Comparison of ENCODE assay signal across 8 cellular contexts in the genomic region with DNA sequence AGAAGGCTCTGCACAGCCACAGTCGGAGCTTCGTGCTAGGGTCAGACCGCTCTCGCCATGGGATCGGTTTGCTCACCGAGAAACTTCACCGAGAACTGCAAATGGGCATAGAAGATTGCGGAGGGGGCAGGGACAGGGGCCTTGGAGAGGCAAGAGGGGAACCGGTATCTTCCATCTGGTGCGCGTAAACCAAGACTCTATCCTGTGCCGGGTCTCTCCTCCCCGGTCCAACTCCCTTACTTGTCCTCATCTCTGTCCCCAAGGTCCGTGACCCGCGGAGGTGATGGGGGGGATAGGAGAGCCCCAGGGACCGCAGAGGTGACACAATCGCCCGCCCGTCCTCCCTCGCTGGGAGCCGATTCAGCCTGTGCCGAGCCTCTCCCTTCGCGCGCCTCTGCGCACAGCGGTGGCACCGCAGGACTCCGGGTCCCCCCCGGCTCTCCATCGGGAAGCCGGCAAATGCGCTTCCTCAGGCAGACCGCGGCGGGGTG. TPM values are rescaled to one million over a fixed set of nuclear protein-coding genes. Genes with fewer than 3 reads are reported as not detected.
DNase-seq lines count a peak whose midpoint lies in the region; ATAC-seq and TF ChIP-seq lines count a peak whose summit lies in the region.

No MANE protein-coding gene starts in this region.

- H3K9ac ChIP-seq in SK-N-SH (peak overlapping the region; percentile 52), SK-N-MC (ENCODE audit: insufficient read length) (peak overlapping the region; percentile 73)

- H3K4me3 ChIP-seq in SK-N-SH (ENCODE audit: low read depth in 2 of 2, low read length in 1 of 2) (peak overlapping the region; percentile 80 to 82), SK-N-MC (peak overlapping the region; percentile 97)
- no peak overlapping the region for H3K4me3 ChIP-seq in naive thymus-derived CD4-positive, alpha-beta T cell (ENCODE audit: low read length)

- peaks cover 13 to 25% (median 18%) of the 10 kb centered on the region in 7 donors for H3K4me1 Mint-ChIP-seq in naive thymus-derived CD4-positive, alpha-beta T cell

- no peak for TF ChIP-seq EP300 in SK-N-SH (IDR thresholded peaks at IDR 0.05; ENCODE audit: borderline replicate concordance in 1 of 2, low read depth in 1 of 2, low read length in 1 of 2)

- no peak; the same call in 2 of the 3 replicates for ATAC-seq in SK-N-SH treated with all-trans-retinoic acid at 6 μM for 48 hours
- peak; percentile 34 for ATAC-seq in esophagus mucosa
- ATAC-seq in naive thymus-derived CD4-positive, alpha-beta T cell = no peak
- no peak for ATAC-seq in HG02610 (IDR thresholded peaks at IDR 0.05; ENCODE audit: unreplicated experiment)
- ATAC-seq in GM19397 (IDR thresholded peaks at IDR 0.05; ENCODE audit: unreplicated experiment) = no peak

- H3K36me3 ChIP-seq in SK-N-SH (replicated peaks in 1 of 2; ENCODE audit: control insufficient read depth in 1 of 2, insufficient read depth in 2 of 2, low read length in 1 of 2) (peaks cover 0 to 4% of the 10 kb centered on the region in 2 experiments), SK-N-MC (ENCODE audit: insufficient read depth, low read length) (peaks cover 4% of the 10 kb centered on the region; the same call in 1 of the 2 replicates)
- no peaks in the 10 kb centered on the region for H3K36me3 ChIP-seq in naive thymus-derived CD4-positive, alpha-beta T cell (ENCODE audit: control insufficient read depth in 2 of 3, insufficient read depth in 3 of 3, low read length in 3 of 3)

- H3K27me3 Mint-ChIP-seq in naive thymus-derived CD4-positive, alpha-beta T cell = peaks cover 38 to 82% (median 52%) of the 10 kb centered on the region in 5 donors

- H3K79me2 ChIP-seq in SK-N-SH (ENCODE audit: insufficient read depth) = peaks cover 54% of the 10 kb centered on the region

- peaks cover 0 to 5% (median 0%) of the 10 kb centered on the region in 11 donors for H3K9me3 Mint-ChIP-seq in naive thymus-derived CD4-positive, alpha-beta T cell

- no peaks in the 10 kb centered on the region for H3K36me3 Mint-ChIP-seq in naive thymus-derived CD4-positive, alpha-beta T cell

- no peak overlapping the region for H2AFZ ChIP-seq in SK-N-SH (ENCODE audit: low read depth)

- intact Hi-C loops in naive thymus-derived CD4-positive, alpha-beta T cell (cut with micrococcal nuclease) = no loop called here

- no peak overlapping the region for H3K27ac Mint-ChIP-seq in naive thymus-derived CD4-positive, alpha-beta T cell

- H3F3A ChIP-seq in SK-N-SH (replicated peaks; ENCODE audit: insufficient read depth) = peaks cover 30% of the 10 kb centered on the region

- no peak for TF ChIP-seq RAD21 in SK-N-SH (IDR thresholded peaks at IDR 0.05; ENCODE audit: low read length)

- TF ChIP-seq CTCF in SK-N-SH (IDR thresholded peaks at IDR 0.05) = no peak

- peak; percentile 75 for DNase-seq in SK-N-SH
- no peak for DNase-seq in SK-N-MC (ENCODE audit: low read depth, low spot score)
- DNase-seq in naive thymus-derived CD4-positive, alpha-beta T cell = peak in 1 of 9 donors; percentile 38
- DNase-seq in NOMO-1 treated with DMSO at 0.1 percent for 48 hours (lab: John Stamatoyannopoulos, UW; ENCODE audit: unreplicated experiment) = no peak

- peaks cover 10% of the 10 kb centered on the region for H4K20me1 ChIP-seq in SK-N-SH (ENCODE audit: insufficient read depth)

- H3K9me3 ChIP-seq in SK-N-SH = no peaks in the 10 kb centered on the region
- H3K9me3 ChIP-seq in SK-N-MC (ENCODE audit: low read depth, low read length) = no peaks in the 10 kb centered on the region
- H3K9me3 ChIP-seq in naive thymus-derived CD4-positive, alpha-beta T cell (ENCODE audit: control insufficient read depth in 2 of 3, low read length in 3 of 3) = no peaks in the 10 kb centered on the region

- peak overlapping the region; percentile 57 to 92 (median 77) for H3K4me3 Mint-ChIP-seq in naive thymus-derived CD4-positive, alpha-beta T cell

- 24% methylated on average over 12 of the region's 37 CpGs for WGBS in SK-N-SH (ENCODE audit: low lambda C conversion rate)

- peak overlapping the region; percentile 96 for H3K4me2 ChIP-seq in SK-N-SH

- no peaks in the 10 kb centered on the region for H3K27me3 ChIP-seq in SK-N-SH (ENCODE audit: insufficient read depth)
- peaks cover 0 to 7% of the 10 kb centered on the region in 2 donors for H3K27me3 ChIP-seq in naive thymus-derived CD4-positive, alpha-beta T cell (ENCODE audit: control insufficient read depth in 2 of 2, insufficient read depth in 2 of 2, low read length in 2 of 2)

- H3K27ac ChIP-seq in SK-N-SH (ENCODE audit: low read depth in 2 of 2, low read length in 1 of 2) = peak overlapping the region in 1 of 2 experiments; percentile 57; a peak in 1 of 4 replicates
- no peak overlapping the region for H3K27ac ChIP-seq in SK-N-MC
- no peak overlapping the region for H3K27ac ChIP-seq in naive thymus-derived CD4-positive, alpha-beta T cell (ENCODE audit: low read depth, low read length)

- H3K4me1 ChIP-seq in SK-N-SH (ENCODE audit: control insufficient read depth in 1 of 2, insufficient read depth in 2 of 2, low read depth in 1 of 2, low read length in 1 of 2) = peaks cover 11 to 18% of the 10 kb centered on the region in 2 experiments; a peak in 2 of 4 replicates
- peaks cover 0 to 11% of the 10 kb centered on the region in 2 donors for H3K4me1 ChIP-seq in naive thymus-derived CD4-positive, alpha-beta T cell (ENCODE audit: control insufficient read depth in 2 of 2, insufficient read depth in 2 of 2, low read length in 2 of 2)

- H3K9me2 ChIP-seq in SK-N-SH = no peaks in the 10 kb centered on the region

- POLR2A ChIA-PET in SK-N-SH (lab: Yijun Ruan, JAX) = interaction anchor here (3.5 kb wide), 1 partner anchor 13 kb away, joined by 15 read pairs; no protein-coding TSS in a partner anchor
- POLR2A ChIA-PET in naive thymus-derived CD4-positive, alpha-beta T cell (lab: Charles Lee) = no interaction called here

- CTCF ChIA-PET in SK-N-SH (lab: Yijun Ruan, JAX) = interaction anchor here (1.0 to 9.1 kb wide), 5 partner anchors 12 to 335 kb away, joined by 3 to 89 read pairs (median 7); no protein-coding TSS in a partner anchor
- CTCF ChIA-PET in naive thymus-derived CD4-positive, alpha-beta T cell (lab: Charles Lee) = no interaction called here

TF ChIP-seq in SK-N-SH, 30 proteins besides CTCF, POLR2A, EP300 and RAD21 (continues in another document):
- TF ChIP-seq MEF2A (IDR thresholded peaks at IDR 0.05; ENCODE audit: borderline replicate concordance, low read depth) (no peak), USF2 (IDR thresholded peaks at IDR 0.05; ENCODE audit: borderline replicate concordance, low read depth, low read length) (no peak), SMC3 (IDR thresholded peaks at IDR 0.05; ENCODE audit: low read depth, low read length) (no peak), RCOR1 (IDR thresholded peaks at IDR 0.05; ENCODE audit: low read length) (no peak), RXRA (IDR thresholded peaks at IDR 0.05; ENCODE audit: borderline replicate concordance, low read depth) (no peak)

TF ChIP-seq in SK-N-SH treated with all-trans-retinoic acid at 6 μM for 48 hours, 23 proteins besides CTCF, POLR2A, EP300 and RAD21:
- TF ChIP-seq CSRNP3 (CRISPR knock-in tag; IDR thresholded peaks at IDR 0.05) (no peak), PPARA (CRISPR knock-in tag; IDR thresholded peaks at IDR 0.05; ENCODE audit: borderline replicate concordance) (no peak), ISL1 (CRISPR knock-in tag; IDR thresholded peaks at IDR 0.05) (no peak)
- TF ChIP-seq, protein P1, sequence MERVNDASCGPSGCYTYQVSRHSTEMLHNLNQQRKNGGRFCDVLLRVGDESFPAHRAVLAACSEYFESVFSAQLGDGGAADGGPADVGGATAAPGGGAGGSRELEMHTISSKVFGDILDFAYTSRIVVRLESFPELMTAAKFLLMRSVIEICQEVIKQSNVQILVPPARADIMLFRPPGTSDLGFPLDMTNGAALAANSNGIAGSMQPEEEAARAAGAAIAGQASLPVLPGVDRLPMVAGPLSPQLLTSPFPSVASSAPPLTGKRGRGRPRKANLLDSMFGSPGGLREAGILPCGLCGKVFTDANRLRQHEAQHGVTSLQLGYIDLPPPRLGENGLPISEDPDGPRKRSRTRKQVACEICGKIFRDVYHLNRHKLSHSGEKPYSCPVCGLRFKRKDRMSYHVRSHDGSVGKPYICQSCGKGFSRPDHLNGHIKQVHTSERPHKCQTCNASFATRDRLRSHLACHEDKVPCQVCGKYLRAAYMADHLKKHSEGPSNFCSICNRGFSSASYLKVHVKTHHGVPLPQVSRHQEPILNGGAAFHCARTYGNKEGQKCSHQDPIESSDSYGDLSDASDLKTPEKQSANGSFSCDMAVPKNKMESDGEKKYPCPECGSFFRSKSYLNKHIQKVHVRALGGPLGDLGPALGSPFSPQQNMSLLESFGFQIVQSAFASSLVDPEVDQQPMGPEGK (CRISPR knock-in tag; IDR thresholded peaks at IDR 0.05; ENCODE audit: borderline replicate concordance) = no peak

RNA-seq across cellular contexts. Expression of gene SCD5, which starts 1.0 kb away (rescaled TPM):
- 23.7 and 28.0 TPM in 2 replicates for polyA plus RNA-seq in SK-N-SH (2012; rRNA removed)
- polyA plus RNA-seq in SK-N-SH (2012; cell fraction: cytosol; rRNA removed) = 25.6 and 27.2 TPM in 2 replicates
- polyA plus RNA-seq in SK-N-SH (2012; cell fraction: nucleus; rRNA removed) = 11.2 and 15.2 TPM in 2 replicates
- 1.9 TPM for total RNA-seq in esophagus mucosa
- 1 to 10 TPM in 1 of 5 experiments, under 1 TPM in 2, not detected in 2; 0.13 to 1.5 (median 0.44) TPM for total RNA-seq in naive thymus-derived CD4-positive, alpha-beta T cell
- not detected for polyA plus RNA-seq in naive thymus-derived CD4-positive, alpha-beta T cell
